10 cellular contexts compared by ENCODE assay signal in the genomic region with DNA sequence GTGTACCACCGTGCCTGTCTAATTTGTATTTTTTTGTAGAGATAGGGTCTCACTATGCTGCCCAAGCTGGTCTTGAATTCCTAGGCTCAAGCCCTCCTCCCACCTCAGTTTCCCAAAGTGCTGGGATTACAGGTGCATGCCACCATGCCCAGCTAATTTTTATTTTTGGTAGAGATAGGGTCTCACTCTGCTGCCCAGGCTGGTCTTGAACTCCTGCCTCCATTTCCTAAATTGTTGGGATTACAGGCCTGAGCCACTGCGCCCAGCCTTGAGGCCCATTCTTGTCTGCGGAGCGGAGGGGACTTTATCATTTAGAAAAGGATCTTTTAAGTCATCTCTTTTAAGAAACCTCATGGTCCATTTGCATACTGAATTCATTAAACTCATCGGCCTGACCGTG.
"Had no signal": no experiment of that assay in that cellular context is flagged by ENCODE, and none has a peak within 500 bp of the region (broad histone marks: within the 10 kb centered on the region; RNA-seq: fewer than 3 reads in every experiment).

No MANE protein-coding gene starts in this region.

- H3K27me3 ChIP-seq: ascending aorta, ovary, tibial nerve had no signal

- H3K4me3 ChIP-seq: ascending aorta, ovary, tibial nerve had no signal

- H3K27ac ChIP-seq: ascending aorta, ovary, VCaP had no signal

- H3K9me3 ChIP-seq: ascending aorta, ovary, tibial nerve had no signal

- H3K4me1 ChIP-seq: ascending aorta had no signal

- H3K36me3 ChIP-seq: ovary had no signal

- DNase-seq: activated CD4-positive, alpha-beta T cell treated with anti-CD3 and anti-CD28 coated beads for 4 hours; activated CD8-positive, alpha-beta memory T cell treated with anti-CD3 and anti-CD28 coated beads, Interleukin-2, amount 50 U/mL, for 4 hours; activated CD8-positive, alpha-beta T cell treated with anti-CD3 and anti-CD28 coated beads for 36 hours; activated T-cell treated with anti-CD3 and anti-CD28 coated beads, Interleukin-2, amount 50 U/mL, for 72 hours; foreskin melanocyte; ovary; T-helper 1 cell had no signal
